Comparison of ENCODE assay signal across 30 cellular contexts in genomic region chr19:49770529-49770928, GRCh38. TPM values are rescaled to one million over a fixed set of nuclear protein-coding genes. Genes with fewer than 3 reads are reported as not detected.
"Had no signal": no experiment of that assay in that cellular context is flagged by ENCODE, and none has a peak within 500 bp of the region (broad histone marks: within the 10 kb centered on the region; RNA-seq: fewer than 3 reads in every experiment).

No MANE protein-coding gene starts in this region.

- H3K4me3 Mint-ChIP-seq: effector memory CD8-positive, alpha-beta T cell had no signal

- DNase-seq: central memory CD4-positive, alpha-beta T cell; effector memory CD8-positive, alpha-beta T cell; esophagus squamous epithelium; hypothalamus; mesenchymal stem cell; midbrain; naive thymus-derived CD4-positive, alpha-beta T cell; pancreas; stimulated activated CD4-positive, alpha-beta T cell treated with anti-CD3 and anti-CD28 coated beads, Interleukin-12 subunit alpha, Interleukin-12 subunit beta, amount 100 ng/mL, for 4 hours; stimulated activated CD4-positive, alpha-beta T cell treated with anti-CD3 and anti-CD28 coated beads, Interleukin-1b, Interleukin-23, amount 100 ng/mL, for 48 hours; stimulated activated CD4-positive, alpha-beta T cell treated with anti-CD3 and anti-CD28 coated beads, Interleukin-4, amount 100 ng/mL, for 1 hour; stimulated activated CD8-positive, alpha-beta memory T cell treated with anti-CD3 and anti-CD28 coated beads, Interleukin-4, amount 100 ng/mL, for 48 hours; stimulated activated naive CD4-positive, alpha-beta T cell; substantia nigra; testis; tibial artery; upper lobe of left lung; uterus had no signal

- H3K4me3 ChIP-seq: esophagus squamous epithelium, lung, pancreas, smooth muscle cell, testis, tibial artery, upper lobe of left lung, uterus had no signal

- H3K27me3 ChIP-seq: esophagus squamous epithelium, neutrophil, pancreas, testis, tibial artery, upper lobe of left lung, uterus had no signal

- H3K27me3 Mint-ChIP-seq: effector memory CD8-positive, alpha-beta T cell; naive thymus-derived CD4-positive, alpha-beta T cell had no signal

- H3K4me2 ChIP-seq: smooth muscle cell had no signal

- H3K36me3 ChIP-seq: pancreas, uterus had no signal

- ATAC-seq: effector memory CD8-positive, alpha-beta T cell; left lobe of liver; naive thymus-derived CD4-positive, alpha-beta T cell; pancreas; sciatic nerve had no signal

- H3K9me3 ChIP-seq: esophagus squamous epithelium, neutrophil, pancreas, testis, tibial artery, upper lobe of left lung, uterus had no signal

- H3K9me3 Mint-ChIP-seq: effector memory CD8-positive, alpha-beta T cell had no signal

- FAIRE-seq: colon, endometrium, frontal cortex, keratinocyte, pancreas had no signal

- H3K27ac ChIP-seq: esophagus squamous epithelium, neutrophil, pancreas, testis, tibial artery, upper lobe of left lung had no signal

RNA-seq across cellular contexts. Expression of gene TSKS, which starts 7.4 kb away (rescaled TPM):
- total RNA-seq: cerebellum, dermis microvascular lymphatic vessel endothelial cell, esophagus squamous epithelium, frontal cortex, smooth muscle cell had no signal
- polyA plus RNA-seq: neural cell, smooth muscle cell had no signal
